8 cellular contexts compared by ENCODE assay signal in the genomic region with DNA sequence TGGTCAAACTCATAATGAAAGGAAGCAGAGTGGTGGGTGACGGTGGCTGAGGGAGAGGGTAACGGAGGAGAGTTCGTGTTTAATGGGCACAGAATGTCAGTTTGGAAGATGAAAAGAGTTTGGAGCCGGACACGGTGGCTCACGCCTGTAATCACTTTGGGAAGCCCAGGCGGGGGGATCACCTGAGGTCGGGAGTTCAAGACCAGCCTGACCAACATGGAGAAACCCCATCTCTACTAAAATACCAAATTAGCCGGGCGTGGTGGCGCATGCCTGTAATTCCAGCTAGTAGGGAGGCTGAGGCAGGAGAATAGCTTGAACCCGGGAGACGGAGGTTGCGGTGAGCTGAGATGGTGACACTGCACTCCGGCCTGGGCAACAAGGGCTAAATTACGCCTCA. TPM values are rescaled to one million over a fixed set of nuclear protein-coding genes. Genes with fewer than 3 reads are reported as not detected.
DNase-seq lines count a peak whose midpoint lies in the region; ATAC-seq, FAIRE-seq and TF ChIP-seq lines count a peak whose summit lies in the region.

No MANE protein-coding gene starts in this region.

- no peak for DNase-seq in GM12891 (ENCODE audit: insufficient read length, low spot score)
- DNase-seq in RWPE2 (ENCODE audit: low spot score): no peak
- no peak for DNase-seq in endothelial cell (ENCODE audit: low spot score)
- no peak for DNase-seq in retinal pigment epithelial cell (ENCODE audit: low read depth)
- no peak for DNase-seq in GM19240 (ENCODE audit: insufficient read length, low spot score)
- DNase-seq in NCI-H2029 treated with DMSO at 0.1 percent for 48 hours (lab: John Stamatoyannopoulos, UW): no peak
- DNase-seq in HPDE6-E6E7 (ENCODE audit: extremely low spot score): no peak
- no peak for DNase-seq in NCI-H1436 treated with DMSO at 0.1 percent for 48 hours (lab: John Stamatoyannopoulos, UW)

- no peak for TF ChIP-seq CTCF in RWPE2 (IDR thresholded peaks at IDR 0.05; ENCODE audit: poor library complexity, severe bottlenecking)
- TF ChIP-seq CTCF in endothelial cell (IDR thresholded peaks at IDR 0.05; ENCODE audit: unreplicated experiment): no peak
- no peak for TF ChIP-seq CTCF in retinal pigment epithelial cell (conservative IDR thresholded peaks at IDR 0.05; ENCODE audit: low read depth, low read length)

- no peak overlapping the region for H3K27ac ChIP-seq in RWPE2 (ENCODE audit: poor library complexity, severe bottlenecking)

- TF ChIP-seq POLR2A in GM12891 (IDR thresholded peaks at IDR 0.05; ENCODE audit: low read depth, low read length): no peak

- no peaks in the 10 kb centered on the region for H3K9me3 ChIP-seq in RWPE2 (ENCODE audit: severe bottlenecking)

- H3K9me3 Mint-ChIP-seq in endothelial cell (ENCODE audit: unreplicated experiment): no peaks in the 10 kb centered on the region

- ATAC-seq in RWPE2 (ENCODE audit: low read depth): no peak

- H3K27me3 Mint-ChIP-seq in endothelial cell (ENCODE audit: unreplicated experiment): peaks cover 9% of the 10 kb centered on the region

- FAIRE-seq in GM12891 (lab: Jason Lieb, UNC): peak; percentile 20

- H3K4me3 Mint-ChIP-seq in endothelial cell (ENCODE audit: unreplicated experiment): peak overlapping the region; percentile 94

- H3K4me1 ChIP-seq in RWPE2 (ENCODE audit: insufficient read depth, poor library complexity, severe bottlenecking): peaks cover 11% of the 10 kb centered on the region

- H3K27ac Mint-ChIP-seq in endothelial cell (ENCODE audit: unreplicated experiment): no peak overlapping the region

- H3K4me1 Mint-ChIP-seq in endothelial cell (ENCODE audit: unreplicated experiment): peaks cover 12% of the 10 kb centered on the region

- H3K27me3 ChIP-seq in RWPE2 (ENCODE audit: insufficient read depth, poor library complexity, severe bottlenecking): no peaks in the 10 kb centered on the region

- H3K4me3 ChIP-seq in RWPE2 (ENCODE audit: severe bottlenecking): peak overlapping the region; percentile 58
- H3K4me3 ChIP-seq in retinal pigment epithelial cell (ENCODE audit: low read length): peak overlapping the region; percentile 55

- peaks cover 3% of the 10 kb centered on the region for H3K36me3 Mint-ChIP-seq in endothelial cell (ENCODE audit: low read depth, unreplicated experiment)

- H3K36me3 ChIP-seq in RWPE2 (ENCODE audit: low read depth): peaks cover 48% of the 10 kb centered on the region

TF ChIP-seq in GM12891, 5 proteins besides CTCF, POLR2A, EP300 and RAD21:
- no peak for TF ChIP-seq POLR2AphosphoS5 (IDR thresholded peaks at IDR 0.05; ENCODE audit: low read depth, low read length)
- TF ChIP-seq PAX5 (IDR thresholded peaks at IDR 0.05; ENCODE audit: insufficient read depth, low read length, severe bottlenecking): no peak
- TF ChIP-seq POU2F2 (IDR thresholded peaks at IDR 0.05; ENCODE audit: low read depth, low read length): no peak
- no peak for TF ChIP-seq TAF1 (IDR thresholded peaks at IDR 0.05; ENCODE audit: low read depth, low read length)
- no peak for TF ChIP-seq SPI1 (IDR thresholded peaks at IDR 0.05; ENCODE audit: low read depth, low read length)

RNA-seq across cellular contexts. Expression of gene MCM6, which starts 1.3 kb away (rescaled TPM):
- 42.4 TPM for polyA plus RNA-seq in GM12891 (2012; ENCODE audit: low read depth, missing spikeins)
- total RNA-seq in endothelial cell (ENCODE audit: unreplicated experiment): 27.2 TPM

RNA-seq across cellular contexts. Expression of gene LCT, which starts 38.0 kb away (rescaled TPM):
- 0.03 TPM for polyA plus RNA-seq in GM12891 (2012; ENCODE audit: low read depth, missing spikeins)
- total RNA-seq in endothelial cell (ENCODE audit: unreplicated experiment): 0.13 TPM
